In the genomic region with DNA sequence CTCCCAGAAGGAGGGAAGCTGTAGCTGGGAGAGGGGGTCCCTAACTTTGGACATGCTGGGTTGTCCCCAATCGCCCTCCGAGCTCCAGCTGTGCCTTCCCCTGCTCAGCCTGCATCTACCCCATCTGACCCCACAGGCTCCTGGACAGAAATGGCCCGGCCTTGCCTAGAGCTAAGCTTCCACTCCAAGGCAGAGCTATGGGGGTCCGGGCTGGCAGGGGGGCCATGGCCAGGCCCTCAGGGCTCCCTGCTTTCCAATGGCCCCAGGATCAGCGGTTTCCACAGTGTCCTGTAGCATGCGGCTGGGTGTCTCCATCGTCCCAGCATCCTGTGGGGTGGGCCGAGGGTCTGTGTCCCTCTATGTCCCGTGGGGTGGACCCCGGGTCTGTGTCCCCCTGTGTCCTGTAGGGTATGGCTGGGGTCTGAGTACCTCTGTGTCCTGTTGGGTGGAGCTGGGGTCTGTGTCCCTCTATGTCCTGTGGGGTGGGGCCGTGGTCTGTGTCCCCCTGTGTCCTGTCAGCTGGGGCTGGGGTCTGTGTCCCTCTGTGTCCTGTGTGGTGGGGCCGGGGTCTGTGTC, we compare ENCODE assay signal across 9 cellular contexts.
A peak's percentile ranks its signal among the peaks of the same experiment; 100 is the strongest.
DNase-seq lines count a peak whose midpoint lies in the region; ATAC-seq lines count a peak whose summit lies in the region.
"Had no signal": no experiment of that assay in that cellular context is flagged by ENCODE, and none has a peak within 500 bp of the region (broad histone marks: within the 10 kb centered on the region; RNA-seq: fewer than 3 reads in every experiment).

No MANE protein-coding gene starts in this region.

- no peak overlapping the region for H3K4me3 ChIP-seq in urinary bladder (ENCODE audit: low read depth, low read length)

- H3K36me3 Mint-ChIP-seq in activated naive CD4-positive, alpha-beta T cell treated with anti-CD3 and anti-CD28 coated beads, Interleukin-2, amount 50 U/mL, for 24 hours, result no peaks in the 10 kb centered on the region
- H3K36me3 Mint-ChIP-seq in naive B cell, result no peaks in the 10 kb centered on the region

- ATAC-seq in naive B cell (ENCODE audit: low read depth in 2 of 2), result peak in 1 of 2 donors; percentile 4

- H3K4me1 Mint-ChIP-seq in activated naive CD4-positive, alpha-beta T cell treated with anti-CD3 and anti-CD28 coated beads, Interleukin-2, amount 50 U/mL, for 24 hours, result peaks cover 10% of the 10 kb centered on the region
- peaks cover 12 to 19% (median 17%) of the 10 kb centered on the region in 3 donors for H3K4me1 Mint-ChIP-seq in naive B cell

- no peaks in the 10 kb centered on the region for H3K27me3 Mint-ChIP-seq in activated naive CD4-positive, alpha-beta T cell treated with anti-CD3 and anti-CD28 coated beads, Interleukin-2, amount 50 U/mL, for 24 hours
- H3K27me3 Mint-ChIP-seq in naive B cell, result peaks cover 0 to under 1% (median 0%) of the 10 kb centered on the region in 3 donors

- H3K27ac ChIP-seq in caudate nucleus (ENCODE audit: low read depth, low read length) (peak overlapping the region; percentile 15), urinary bladder (ENCODE audit: low read depth) (peak overlapping the region; percentile 84)

- no peaks in the 10 kb centered on the region for H3K36me3 ChIP-seq in urinary bladder (ENCODE audit: insufficient read depth)

- no peaks in the 10 kb centered on the region for H3K9me3 Mint-ChIP-seq in activated naive CD4-positive, alpha-beta T cell treated with anti-CD3 and anti-CD28 coated beads, Interleukin-2, amount 50 U/mL, for 24 hours
- H3K9me3 Mint-ChIP-seq in naive B cell, result no peaks in the 10 kb centered on the region

- peak overlapping the region; percentile 85 for H3K4me3 Mint-ChIP-seq in activated naive CD4-positive, alpha-beta T cell treated with anti-CD3 and anti-CD28 coated beads, Interleukin-2, amount 50 U/mL, for 24 hours
- peak overlapping the region; percentile 84 to 98 (median 94) for H3K4me3 Mint-ChIP-seq in naive B cell

- peak overlapping the region; percentile 97 for H3K27ac Mint-ChIP-seq in activated naive CD4-positive, alpha-beta T cell treated with anti-CD3 and anti-CD28 coated beads, Interleukin-2, amount 50 U/mL, for 24 hours
- H3K27ac Mint-ChIP-seq in naive B cell, result peak overlapping the region; percentile 90 to 99 (median 96)

- 78% methylated on average over 12 of the region's 12 CpGs for WGBS in urinary bladder

- no peak for DNase-seq in activated naive CD4-positive, alpha-beta T cell treated with Interleukin-2 at 50 U/mL for 16 hours
- DNase-seq in caudate nucleus (lab: John Stamatoyannopoulos, UW) (no peak), naive B cell (no peak), RPMI8226 (no peak), NCI-H345 treated with DMSO at 0.1 percent for 48 hours (lab: John Stamatoyannopoulos, UW; ENCODE audit: unreplicated experiment) (no peak), ureter (ENCODE audit: low spot score) (no peak)
- DNase-seq: NCI-H446 treated with DMSO at 0.1 percent for 48 hours had no signal

- H3K4me1 ChIP-seq in urinary bladder (ENCODE audit: insufficient read depth), result no peaks in the 10 kb centered on the region
